ENCODE assay signal across 12 cellular contexts in the genomic region with DNA sequence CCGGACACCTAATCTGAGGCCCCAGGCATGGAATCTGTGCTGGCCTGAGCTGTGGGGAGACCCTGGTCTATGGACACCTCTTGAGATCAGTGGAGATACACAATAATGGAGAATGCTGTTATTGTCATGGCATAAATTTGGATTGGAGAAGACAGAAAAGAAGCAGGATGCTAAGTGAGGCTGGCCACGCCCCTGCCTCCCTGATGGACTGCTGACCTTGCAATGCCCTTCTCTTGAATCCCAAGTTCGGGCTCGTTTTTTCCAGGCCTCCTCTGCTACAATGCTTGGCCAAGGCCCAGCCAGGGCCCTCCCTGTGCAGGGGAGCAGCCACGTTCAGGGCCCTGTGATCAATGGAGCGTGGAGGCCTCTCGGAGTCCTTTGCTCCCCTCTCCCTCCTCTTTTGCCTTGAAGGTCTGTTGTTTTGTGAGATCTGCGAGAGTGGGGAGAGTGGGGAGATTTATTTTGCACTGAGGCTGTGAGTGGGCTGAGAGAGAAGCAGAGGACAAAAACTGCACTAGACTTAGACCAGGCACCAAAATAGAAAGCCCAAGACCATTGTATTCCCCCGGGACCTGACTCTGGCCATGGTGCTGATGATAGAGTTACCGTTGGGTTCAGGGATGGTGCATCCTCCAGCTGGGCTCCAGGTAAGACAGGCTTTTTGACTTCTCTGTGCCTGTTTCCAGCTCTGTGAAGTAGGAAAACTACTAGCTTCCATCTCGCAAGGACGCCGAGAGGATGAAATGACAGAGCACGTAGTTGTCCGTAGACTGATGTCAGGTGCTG.
"Had no signal": no experiment of that assay in that cellular context is flagged by ENCODE, and none has a peak within 500 bp of the region (broad histone marks: within the 10 kb centered on the region; RNA-seq: fewer than 3 reads in every experiment).

No MANE protein-coding gene starts in this region.

- H3K27ac ChIP-seq: stomach, thoracic aorta had no signal

- DNase-seq: activated CD8-positive, alpha-beta memory T cell treated with anti-CD3 and anti-CD28 coated beads, Interleukin-2, amount 50 U/mL, for 4 hours; activated CD8-positive, alpha-beta T cell treated with anti-CD3 and anti-CD28 coated beads for 36 hours; activated naive CD8-positive, alpha-beta T cell treated with anti-CD3 and anti-CD28 coated beads, Interleukin-2, amount 10 ng/mL, durations not matched to agents 7 days and 5 days; activated T-cell treated with anti-CD3 and anti-CD28 coated beads, Interleukin-2, amount 50 U/mL, for 72 hours; anterior cingulate cortex; stimulated activated CD4-positive, alpha-beta T cell treated with anti-CD3 and anti-CD28 coated beads, Interleukin-15, amount 100 ng/mL, for 24 hours; stimulated activated CD4-positive, alpha-beta T cell treated with anti-CD3 and anti-CD28 coated beads, Interleukin-4, amount 100 ng/mL, for 24 hours; stomach; T1000 had no signal

- H3K4me3 ChIP-seq: stomach, thoracic aorta had no signal

- H3K9me3 ChIP-seq: stomach, thoracic aorta had no signal

- H3K27me3 ChIP-seq: stomach had no signal

- H3K4me1 ChIP-seq: stomach had no signal

- FAIRE-seq: endometrium, urothelium cell line had no signal

- H3K36me3 ChIP-seq: stomach, thoracic aorta had no signal
